In genomic region chr3:63979093-63979492, GRCh38 we compare ENCODE assay signal across 11 cellular contexts. TPM values are rescaled to one million over a fixed set of nuclear protein-coding genes. Genes with fewer than 3 reads are reported as not detected.
A peak's percentile ranks its signal among the peaks of the same experiment; 100 is the strongest.
DNase-seq lines count a peak whose midpoint lies in the region; ATAC-seq and TF ChIP-seq lines count a peak whose summit lies in the region.
"Had no signal": no experiment of that assay in that cellular context is flagged by ENCODE, and none has a peak within 500 bp of the region (broad histone marks: within the 10 kb centered on the region; RNA-seq: fewer than 3 reads in every experiment).

No MANE protein-coding gene starts in this region.

- DNase-seq in DND-41 (no peak), endothelial cell (ENCODE audit: low spot score) (no peak), osteoblast (ENCODE audit: insufficient read length, low spot score, missing footprints) (no peak), NCI-H446 treated with DMSO at 0.1 percent for 48 hours (lab: John Stamatoyannopoulos, UW) (no peak), LoVo (ENCODE audit: low spot score) (no peak)
- no peak for DNase-seq in effector CD8-positive, alpha-beta T cell (lab: John Stamatoyannopoulos, UW)
- DNase-seq: activated CD4-positive, CD25-positive, alpha-beta regulatory T cell; colonic mucosa had no signal

- TF ChIP-seq CTCF in DND-41 (IDR thresholded peaks at IDR 0.05; ENCODE audit: borderline replicate concordance, extremely low read depth, low read length, poor library complexity, severe bottlenecking): no peak
- no peak for TF ChIP-seq CTCF in endothelial cell (IDR thresholded peaks at IDR 0.05; ENCODE audit: unreplicated experiment)
- TF ChIP-seq CTCF in osteoblast (IDR thresholded peaks at IDR 0.05; ENCODE audit: extremely low read depth, low read depth, low read length): no peak

- H3K27me3 ChIP-seq in DND-41 (ENCODE audit: insufficient read depth, low read length, poor library complexity) (no peaks in the 10 kb centered on the region), osteoblast (ENCODE audit: insufficient read depth, low read length) (no peaks in the 10 kb centered on the region)
- H3K27me3 ChIP-seq: colonic mucosa had no signal

- peak overlapping the region; percentile 78 for H3K4me3 Mint-ChIP-seq in T-helper 1 cell treated with Interleukin-12 subunit alpha and Interleukin-12 subunit beta and Interleukin-4 antibody, amounts not matched to agents 30 μg/mL and 1 μg/mL, for 36 hours
- H3K4me3 Mint-ChIP-seq in endothelial cell (ENCODE audit: unreplicated experiment): no peak overlapping the region

- H3K9me3 ChIP-seq in DND-41 (ENCODE audit: insufficient read depth, low read length, severe bottlenecking) (no peaks in the 10 kb centered on the region), osteoblast (ENCODE audit: low read depth, low read length) (no peaks in the 10 kb centered on the region)
- H3K9me3 ChIP-seq: colonic mucosa had no signal

- H3K4me1 ChIP-seq in DND-41 (ENCODE audit: insufficient read depth, low read length) (no peaks in the 10 kb centered on the region), osteoblast (ENCODE audit: insufficient read depth, low read length) (peaks cover 35% of the 10 kb centered on the region)
- H3K4me1 ChIP-seq: colonic mucosa had no signal

- no peaks in the 10 kb centered on the region for H3K27me3 Mint-ChIP-seq in T-helper 1 cell treated with Interleukin-12 subunit alpha and Interleukin-12 subunit beta and Interleukin-4 antibody, amounts not matched to agents 30 μg/mL and 1 μg/mL, for 36 hours (ENCODE audit: low read depth)
- no peaks in the 10 kb centered on the region for H3K27me3 Mint-ChIP-seq in endothelial cell (ENCODE audit: unreplicated experiment)

- no peak overlapping the region for H3K9ac ChIP-seq in DND-41 (ENCODE audit: low read depth, low read length)

- H3K79me2 ChIP-seq in DND-41 (ENCODE audit: insufficient read depth, low read length) (peaks cover 64% of the 10 kb centered on the region), osteoblast (ENCODE audit: insufficient read depth, low read length) (peaks cover 53% of the 10 kb centered on the region)

- ATAC-seq in DND-41 (ENCODE audit: insufficient read depth, low read depth): 0 out of 3 replicates have a peak, but pooled peaks have one; percentile 33
- ATAC-seq in HG02870 (IDR thresholded peaks at IDR 0.05; ENCODE audit: unreplicated experiment): no peak
- ATAC-seq: K562 had no signal

- H3K9me3 Mint-ChIP-seq in T-helper 1 cell treated with Interleukin-12 subunit alpha and Interleukin-12 subunit beta and Interleukin-4 antibody, amounts not matched to agents 30 μg/mL and 1 μg/mL, for 36 hours: no peaks in the 10 kb centered on the region
- no peaks in the 10 kb centered on the region for H3K9me3 Mint-ChIP-seq in endothelial cell (ENCODE audit: unreplicated experiment)

- H3K36me3 ChIP-seq in DND-41 (ENCODE audit: insufficient read depth, low read length) (peaks cover 64% of the 10 kb centered on the region), osteoblast (ENCODE audit: insufficient read depth, low read length) (peaks cover 49% of the 10 kb centered on the region)
- H3K36me3 ChIP-seq: colonic mucosa had no signal

- no peak overlapping the region for H2AFZ ChIP-seq in DND-41 (ENCODE audit: low read depth, low read length)
- H2AFZ ChIP-seq in osteoblast (ENCODE audit: low read length): no peak overlapping the region

- H3K36me3 Mint-ChIP-seq in T-helper 1 cell treated with Interleukin-12 subunit alpha and Interleukin-12 subunit beta and Interleukin-4 antibody, amounts not matched to agents 30 μg/mL and 1 μg/mL, for 36 hours (ENCODE audit: low read depth): peaks cover 48% of the 10 kb centered on the region
- H3K36me3 Mint-ChIP-seq in endothelial cell (ENCODE audit: low read depth, unreplicated experiment): peaks cover 7% of the 10 kb centered on the region

- H3K27ac ChIP-seq in DND-41 (ENCODE audit: low read length) (no peak overlapping the region), osteoblast (ENCODE audit: low read depth, low read length) (peak overlapping the region; percentile 11)
- H3K27ac ChIP-seq: colonic mucosa had no signal

- H3K27ac Mint-ChIP-seq in T-helper 1 cell treated with Interleukin-12 subunit alpha and Interleukin-12 subunit beta and Interleukin-4 antibody, amounts not matched to agents 30 μg/mL and 1 μg/mL, for 36 hours: peak overlapping the region; percentile 83
- H3K27ac Mint-ChIP-seq in endothelial cell (ENCODE audit: unreplicated experiment): peak overlapping the region; percentile 7

- peaks cover 48% of the 10 kb centered on the region for H4K20me1 ChIP-seq in DND-41 (ENCODE audit: insufficient read depth, low read length)
- peaks cover 10% of the 10 kb centered on the region for H4K20me1 ChIP-seq in osteoblast (ENCODE audit: insufficient read depth, low read length)

- H3K4me2 ChIP-seq in DND-41 (ENCODE audit: insufficient read depth, low read length) (no peak overlapping the region), osteoblast (ENCODE audit: insufficient read depth, low read length) (no peak overlapping the region)

- H3K4me3 ChIP-seq in DND-41 (ENCODE audit: low read depth in 1 of 2, low read length in 2 of 2): no peak overlapping the region
- H3K4me3 ChIP-seq in osteoblast (ENCODE audit: insufficient read depth, low read length): no peak overlapping the region
- H3K4me3 ChIP-seq: colonic mucosa, K562 had no signal

- H3K4me1 Mint-ChIP-seq in T-helper 1 cell treated with Interleukin-12 subunit alpha and Interleukin-12 subunit beta and Interleukin-4 antibody, amounts not matched to agents 30 μg/mL and 1 μg/mL, for 36 hours (ENCODE audit: low read depth): peaks cover 66% of the 10 kb centered on the region
- H3K4me1 Mint-ChIP-seq in endothelial cell (ENCODE audit: unreplicated experiment): no peaks in the 10 kb centered on the region

RNA-seq across cellular contexts. Expression of gene PSMD6, which starts 44.2 kb away (rescaled TPM):
- total RNA-seq in endothelial cell (ENCODE audit: unreplicated experiment) (87.0 TPM), osteoblast (76.7 and 77.5 TPM in 2 replicates)
